Comparison of ENCODE assay signal across 31 cellular contexts in genomic region chr17:72622661-72623433, GRCh38.
DNase-seq lines count a peak whose midpoint lies in the region; ATAC-seq and TF ChIP-seq lines count a peak whose summit lies in the region.
"Had no signal": no experiment of that assay in that cellular context is flagged by ENCODE, and none has a peak within 500 bp of the region (broad histone marks: within the 10 kb centered on the region; RNA-seq: fewer than 3 reads in every experiment).

No MANE protein-coding gene starts in this region.

- H3K4me3 Mint-ChIP-seq in Calu3 (ENCODE audit: low read depth, unreplicated experiment) (peak overlapping the region; percentile 42), neural crest cell (peak overlapping the region; percentile 2)
- H3K4me3 Mint-ChIP-seq: naive thymus-derived CD8-positive, alpha-beta T cell; stimulated activated memory B cell treated with anti-CD40 and anti-IgM and Interleukin-4, amounts not matched to agents 10 μg/mL and 1 μg/mL and 100 μg/mL, for 72 hours had no signal

- CTCF ChIA-PET in Calu3 (lab: Charles Lee) (interaction anchor here (1.5 kb wide), 1 partner anchor 20 kb away, joined by 4 read pairs; no protein-coding TSS in a partner anchor), RWPE1 (lab: Yijun Ruan, JAX) (no interaction called here)

- H3K27me3 Mint-ChIP-seq in Calu3 (ENCODE audit: unreplicated experiment): no peaks in the 10 kb centered on the region
- H3K27me3 Mint-ChIP-seq in neural crest cell (ENCODE audit: low read depth): no peaks in the 10 kb centered on the region

- H3K36me3 ChIP-seq in HAP-1 (replicated peaks): no peaks in the 10 kb centered on the region
- H3K36me3 ChIP-seq: upper lobe of right lung, WERI-Rb-1 had no signal

- no TSS peak for BruUV-seq in Calu3 (replicated peaks; lab: Mats Ljungman, UMichigan)

- in situ Hi-C loops in HAP-1 (cut with MboI; ENCODE audit: low sequenced_read_pairs): no loop called here

- no peak for TF ChIP-seq CTCF in Calu3 (IDR thresholded peaks at IDR 0.05; ENCODE audit: unreplicated experiment)
- TF ChIP-seq CTCF in RWPE1 (conservative IDR thresholded peaks at IDR 0.05; ENCODE audit: low read depth): no peak
- TF ChIP-seq CTCF in epithelial cell of esophagus (IDR thresholded peaks at IDR 0.05; ENCODE audit: insufficient read depth, low read depth, low read length, missing control alignments): no peak
- TF ChIP-seq CTCF in neural crest cell (conservative IDR thresholded peaks at IDR 0.05): no peak

- H3K4me1 Mint-ChIP-seq in Calu3 (ENCODE audit: low read depth, unreplicated experiment) (peaks cover 55% of the 10 kb centered on the region), neural crest cell (peaks cover 44% of the 10 kb centered on the region)

- peaks cover 20% of the 10 kb centered on the region for H3K36me3 Mint-ChIP-seq in Calu3 (ENCODE audit: insufficient read depth, unreplicated experiment)
- no peaks in the 10 kb centered on the region for H3K36me3 Mint-ChIP-seq in neural crest cell (ENCODE audit: low read depth)
- H3K36me3 Mint-ChIP-seq: stimulated activated memory B cell treated with anti-CD40 and anti-IgM and Interleukin-4, amounts not matched to agents 10 μg/mL and 1 μg/mL and 100 μg/mL, for 72 hours had no signal

- intact Hi-C loops in Calu3 (cut with micrococcal nuclease; ENCODE audit: unreplicated experiment) (no loop called here), left colon (cut with DNase I, micrococcal nuclease) (no loop called here)

- H3K9me3 ChIP-seq in HAP-1: no peaks in the 10 kb centered on the region
- H3K9me3 ChIP-seq: upper lobe of right lung had no signal

- peak overlapping the region; percentile 84 for H3K27ac Mint-ChIP-seq in Calu3 (ENCODE audit: unreplicated experiment)
- no peak overlapping the region for H3K27ac Mint-ChIP-seq in neural crest cell (ENCODE audit: unreplicated experiment)
- H3K27ac Mint-ChIP-seq: activated T-helper 2 cell treated with anti-CD3 and anti-CD28 coated beads, Interferon-gamma antibody, Interleukin-2, Interleukin-4, amounts not matched to agents 10 μg/mL and 5 μg/mL and 100 μg/mL, durations not matched to agents 14 hours and 24 hours and 36 hours; naive thymus-derived CD8-positive, alpha-beta T cell; stimulated activated memory B cell treated with anti-CD40 and anti-IgM and Interleukin-4, amounts not matched to agents 10 μg/mL and 1 μg/mL and 100 μg/mL, for 72 hours had no signal

- ATAC-seq in left colon: no peak
- ATAC-seq: naive thymus-derived CD8-positive, alpha-beta T cell; stimulated activated memory B cell treated with anti-CD40 and anti-IgM and Interleukin-4, amounts not matched to agents 10 μg/mL and 1 μg/mL and 100 μg/mL, for 72 hours; upper lobe of right lung had no signal

- H3K4me3 ChIP-seq in epithelial cell of esophagus (ENCODE audit: low read length) (no peak overlapping the region), HAP-1 (no peak overlapping the region)
- H3K4me3 ChIP-seq: skin epidermis, upper lobe of right lung had no signal

- peak overlapping the region; percentile 36; the same call in 1 of the 2 replicates for H3K27ac ChIP-seq in RWPE1
- H3K27ac ChIP-seq: C4-2B, skin epidermis, upper lobe of right lung, WERI-Rb-1 had no signal

- POLR2A ChIA-PET in RWPE1 (lab: Yijun Ruan, JAX; ENCODE audit: low non-redundant PET): no interaction called here

- no peaks in the 10 kb centered on the region for H3K4me1 ChIP-seq in HAP-1
- H3K4me1 ChIP-seq: upper lobe of right lung had no signal

- H3K27me3 ChIP-seq in HAP-1 (ENCODE audit: low read depth): no peaks in the 10 kb centered on the region

- H3K9me3 Mint-ChIP-seq in Calu3 (ENCODE audit: low read depth, unreplicated experiment) (peaks cover 17% of the 10 kb centered on the region), neural crest cell (peaks cover 5% of the 10 kb centered on the region)

- peak; percentile 49 for DNase-seq in Calu3
- peak; percentile 95 for DNase-seq in RWPE1 (ENCODE audit: low spot score)
- peak; percentile 94 for DNase-seq in epithelial cell of esophagus (ENCODE audit: low read depth)
- DNase-seq in neural crest cell (ENCODE audit: low read depth, low spot score): no peak
- no peak for DNase-seq in NCI-H446 (lab: John Stamatoyannopoulos, UW)
- no peak for DNase-seq in left colon
- no peak for DNase-seq in NCI-H2081 treated with DMSO at 0.1 percent for 48 hours (lab: John Stamatoyannopoulos, UW)
- no peak for DNase-seq in HAP-1 (ENCODE audit: low spot score in 2 of 2)
- DNase-seq: activated CD4-positive, alpha-beta T cell treated with anti-CD3 and anti-CD28 coated beads for 48 hours; activated CD8-positive, alpha-beta memory T cell treated with anti-CD3 and anti-CD28 coated beads for 24 hours; activated naive CD4-positive, alpha-beta T cell treated with anti-CD3 and anti-CD28 coated beads, Interleukin-2, amount 50 U/mL, for 16 hours; activated T-cell treated with anti-CD3 and anti-CD28 coated beads for 4 hours; Caco-2; DND-41; effector CD8-positive, alpha-beta T cell; erythroblast; GF-D8; IMR-90; naive thymus-derived CD8-positive, alpha-beta T cell; NCI-H187; NCI-H526 treated with DMSO at 0.1 percent for 48 hours; NK-92 treated with Interleukin-12 subunit alpha and Interleukin-12 subunit beta, amount 100 ng/mL, for 24 hours; occipital lobe; SIG-M5; T-helper 9 cell; upper lobe of right lung; WERI-Rb-1 had no signal

Comparison
In these comparisons a context has a peak if more than half of its experiments do, and no peak if none do; other contexts are left out.
1. DNase-seq: peak in Calu3 (single experiment), RWPE1 (single experiment) and epithelial cell of esophagus (single experiment); none in neural crest cell (single experiment), NCI-H446 (0 of 2), left colon (0 of 2), NCI-H2081 treated with DMSO at 0.1 percent for 48 hours (single experiment) and HAP-1 (0 of 2).